In the genomic region with DNA sequence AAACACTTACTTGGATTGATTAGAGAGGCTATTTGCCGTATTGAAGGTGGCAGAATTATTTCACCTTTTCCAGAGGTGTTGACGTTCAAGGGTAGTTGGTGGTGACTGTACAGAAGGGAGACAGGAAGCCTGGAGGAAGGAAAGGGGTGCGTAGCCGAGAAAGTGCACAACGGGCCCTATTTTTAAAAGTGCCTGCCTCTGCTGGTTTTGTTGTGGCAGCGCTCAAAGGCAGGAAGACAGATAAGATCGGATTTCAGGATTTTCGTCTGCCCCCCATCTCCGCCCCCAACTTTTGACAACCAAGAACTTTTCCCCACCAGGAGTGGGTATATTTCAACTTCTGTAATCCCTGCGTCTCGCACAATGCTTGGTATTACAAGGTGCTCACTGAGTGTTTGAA, we compare ENCODE assay signal across 17 cellular contexts. TPM values are rescaled to one million over a fixed set of nuclear protein-coding genes. Genes with fewer than 3 reads are reported as not detected.
DNase-seq lines count a peak whose midpoint lies in the region; ATAC-seq and TF ChIP-seq lines count a peak whose summit lies in the region.
"Had no signal": no experiment of that assay in that cellular context is flagged by ENCODE, and none has a peak within 500 bp of the region (broad histone marks: within the 10 kb centered on the region; RNA-seq: fewer than 3 reads in every experiment).

No MANE protein-coding gene starts in this region.

- in situ Hi-C loops in Panc1 (cut with HindIII; ENCODE audit: low pct_unique_long_range_greater_than_20kb, low sequenced_read_pairs): no loop called here
- in situ Hi-C loops in gastrocnemius medialis (cut with MboI; ENCODE audit: low sequenced_read_pairs in 4 of 4): no loop called here

- H3K4me3 ChIP-seq in Panc1 (ENCODE audit: low read depth in 2 of 2, low read length in 2 of 2): no peak overlapping the region
- H3K4me3 ChIP-seq in body of pancreas: no peak overlapping the region
- H3K4me3 ChIP-seq in gastrocnemius medialis: no peak overlapping the region
- H3K4me3 ChIP-seq: K562, tibial nerve had no signal

- POLR2A ChIA-PET in activated CD4-positive, alpha-beta T cell treated with anti-CD3 and anti-CD28 coated beads for 36 hours (lab: Charles Lee): interaction anchor here (1.0 to 1.1 kb wide), 2 partner anchors 13 to 15 kb away, joined by 3 read pairs; no protein-coding TSS in a partner anchor
- POLR2A ChIA-PET in Panc1 (lab: Charles Lee): no interaction called here

- peaks cover 29% of the 10 kb centered on the region for H3K36me3 Mint-ChIP-seq in activated CD4-positive, alpha-beta T cell treated with anti-CD3 and anti-CD28 coated beads for 36 hours (ENCODE audit: low read depth)

- DNase-seq in activated CD4-positive, alpha-beta T cell treated with anti-CD3 and anti-CD28 coated beads for 36 hours: no peak
- DNase-seq in activated CD4-positive, alpha-beta T cell treated with anti-CD3 and anti-CD28 coated beads, Interleukin-2, amount 50 U/mL, for 4 hours: no peak
- DNase-seq in Panc1 (ENCODE audit: low read depth, low spot score) (no peak), body of pancreas (no peak), gastrocnemius medialis (no peak), C1 segment of cervical spinal cord (lab: John Stamatoyannopoulos, UW) (no peak), SK-N-DZ (ENCODE audit: low spot score) (no peak)
- DNase-seq: H7; NCI-H226; nucleus accumbens; SHP77 treated with DMSO at 0.1 percent for 48 hours; stimulated activated CD4-positive, alpha-beta T cell treated with anti-CD3 and anti-CD28 coated beads, Interleukin-4, amount 100 ng/mL, for 24 hours had no signal

- H3K4me3 Mint-ChIP-seq in activated CD4-positive, alpha-beta T cell treated with anti-CD3 and anti-CD28 coated beads for 36 hours: peak overlapping the region; percentile 54

- CTCF ChIA-PET in activated CD4-positive, alpha-beta T cell treated with anti-CD3 and anti-CD28 coated beads for 36 hours (lab: Charles Lee): no interaction called here
- CTCF ChIA-PET in Panc1 (lab: Charles Lee): no interaction called here

- intact Hi-C loops in activated CD4-positive, alpha-beta T cell treated with anti-CD3 and anti-CD28 coated beads for 36 hours (cut with DNase I, micrococcal nuclease): loop anchor here (1.0 to 10.0 kb wide), 4 partner anchors 19 to 1289 kb away; no protein-coding TSS in a partner anchor
- intact Hi-C loops in Panc1 (cut with micrococcal nuclease; ENCODE audit: unreplicated experiment): no loop called here
- intact Hi-C loops in body of pancreas (cut with DNase I): no loop called here
- intact Hi-C loops in gastrocnemius medialis (cut with DNase I; ENCODE audit: low total_unique reads): no loop called here

- H3K27ac ChIP-seq in Panc1 (ENCODE audit: low read length): peak overlapping the region; percentile 100
- peak overlapping the region in 3 of 4 donors; percentile 86 to 90 (median 87) for H3K27ac ChIP-seq in body of pancreas
- H3K27ac ChIP-seq in gastrocnemius medialis: peak overlapping the region; percentile 73 to 93 (median 82)
- H3K27ac ChIP-seq: 22Rv1 had no signal

- no peaks in the 10 kb centered on the region for H3K9me3 Mint-ChIP-seq in activated CD4-positive, alpha-beta T cell treated with anti-CD3 and anti-CD28 coated beads for 36 hours (ENCODE audit: low read depth)
- H3K9me3 Mint-ChIP-seq: immature natural killer cell had no signal

- H3K4me1 Mint-ChIP-seq in activated CD4-positive, alpha-beta T cell treated with anti-CD3 and anti-CD28 coated beads for 36 hours: peaks cover 24% of the 10 kb centered on the region

- H3K27me3 ChIP-seq in Panc1 (ENCODE audit: control insufficient read depth, insufficient read depth, low read length) (no peaks in the 10 kb centered on the region), body of pancreas (no peaks in the 10 kb centered on the region), gastrocnemius medialis (no peaks in the 10 kb centered on the region)
- H3K27me3 ChIP-seq: tibial nerve had no signal

- TF ChIP-seq POLR2A in body of pancreas (IDR thresholded peaks at IDR 0.05) (no peak), gastrocnemius medialis (IDR thresholded peaks at IDR 0.05) (no peak)

- 67 to 69% methylated on average over 11 of the region's 11 CpGs for WGBS in body of pancreas, 2 donors

- ATAC-seq in activated CD4-positive, alpha-beta T cell treated with anti-CD3 and anti-CD28 coated beads for 36 hours: no peak
- ATAC-seq in Panc1 (no peak), body of pancreas (no peak), gastrocnemius medialis (no peak), HG02840 (IDR thresholded peaks at IDR 0.05; ENCODE audit: low FRiP score, unreplicated experiment) (no peak)
- ATAC-seq: K562 had no signal

- H3K9me3 ChIP-seq in Panc1 (ENCODE audit: control insufficient read depth, insufficient read depth, low read depth, low read length) (no peaks in the 10 kb centered on the region), body of pancreas (no peaks in the 10 kb centered on the region), gastrocnemius medialis (no peaks in the 10 kb centered on the region)
- H3K9me3 ChIP-seq: tibial nerve had no signal

- TF ChIP-seq CTCF in Panc1 (IDR thresholded peaks at IDR 0.05) (no peak), body of pancreas (IDR thresholded peaks at IDR 0.05) (no peak), gastrocnemius medialis (IDR thresholded peaks at IDR 0.05 in 4 of 5, conservative IDR thresholded peaks at IDR 0.05 in 1 of 5) (no peak)

- H3K4me1 ChIP-seq in Panc1 (ENCODE audit: control insufficient read depth, insufficient read depth, low read length) (peaks cover 100% of the 10 kb centered on the region), body of pancreas (peaks cover 77% of the 10 kb centered on the region), gastrocnemius medialis (peaks cover 97 to 99% of the 10 kb centered on the region in 2 donors)

- H3K27ac Mint-ChIP-seq in activated CD4-positive, alpha-beta T cell treated with anti-CD3 and anti-CD28 coated beads for 36 hours: no peak overlapping the region

- H3K27me3 Mint-ChIP-seq in activated CD4-positive, alpha-beta T cell treated with anti-CD3 and anti-CD28 coated beads for 36 hours: no peaks in the 10 kb centered on the region

- H3K36me3 ChIP-seq in Panc1 (ENCODE audit: control insufficient read depth, insufficient read depth, low read length) (no peaks in the 10 kb centered on the region; the same call in 1 of the 2 replicates), body of pancreas (replicated peaks in 1 of 2; ENCODE audit: insufficient read depth in 1 of 2, low read depth in 2 of 2) (no peaks in the 10 kb centered on the region), gastrocnemius medialis (no peaks in the 10 kb centered on the region)
- H3K36me3 ChIP-seq: tibial nerve had no signal

- BruUV-seq in Panc1 (replicated peaks; lab: Mats Ljungman, UMichigan): no TSS peak

RNA-seq across cellular contexts. Expression of a gene that starts 38.5 kb away (rescaled TPM):
- total RNA-seq in activated CD4-positive, alpha-beta T cell treated with anti-CD3 and anti-CD28 coated beads for 36 hours: 10 to 100 TPM; 33.7 to 40.8 TPM
- 394 TPM for total RNA-seq in Panc1 (2021; ENCODE audit: unreplicated experiment)
- polyA plus RNA-seq in Panc1 (2012; ENCODE audit: insufficient read length): 255 TPM
- total RNA-seq in body of pancreas: 10 to 100 TPM; 19.7 to 52.4 TPM
- 10 to 100 TPM; 15.9 to 61.7 (median 26.3) TPM for total RNA-seq in gastrocnemius medialis
- polyA plus RNA-seq in SK-N-DZ (2014; cell fraction: cytosol; rRNA removed): 9.6 and 9.9 TPM in 2 replicates
- 9.2 and 14.6 TPM in 2 replicates for polyA plus RNA-seq in SK-N-DZ (2014; cell fraction: nucleus; rRNA removed)

Comparison
In these comparisons a context has a peak if more than half of its experiments do, and no peak if none do; other contexts are left out.
1. intact Hi-C loops: an anchor here in activated CD4-positive, alpha-beta T cell treated with anti-CD3 and anti-CD28 coated beads for 36 hours (1.0 to 10.0 kb wide); none called in Panc1, body of pancreas and gastrocnemius medialis.